In the genomic region with DNA sequence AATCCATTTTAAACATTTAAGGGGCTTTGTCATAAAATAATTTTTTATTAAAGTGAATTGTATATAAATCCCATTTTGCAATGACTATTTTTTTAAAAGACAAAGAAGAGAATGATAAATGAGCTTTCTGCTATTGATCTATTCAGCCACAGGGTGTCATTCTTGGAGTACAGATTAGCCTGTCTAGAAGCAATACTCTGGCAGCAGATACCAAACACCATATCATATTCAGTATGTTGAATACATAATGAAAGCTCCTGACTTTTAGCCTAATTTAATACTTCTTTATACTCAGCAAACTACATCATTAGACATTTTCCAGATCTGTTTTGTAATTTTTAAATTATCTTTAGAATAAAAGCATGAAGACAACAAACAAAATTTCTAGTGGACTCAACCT, we compare ENCODE assay signal across 8 cellular contexts.
DNase-seq lines count a peak whose midpoint lies in the region; ATAC-seq, FAIRE-seq and TF ChIP-seq lines count a peak whose summit lies in the region.

No MANE protein-coding gene starts in this region.

- no peak for ATAC-seq in DND-41 (ENCODE audit: insufficient read depth, low read depth)
- ATAC-seq in GM19463 (IDR thresholded peaks at IDR 0.05; ENCODE audit: unreplicated experiment) = no peak
- ATAC-seq in natural killer cell = no peak

- H3K4me3 Mint-ChIP-seq in activated T-helper 2 cell treated with anti-CD3 and anti-CD28 coated beads, Interferon-gamma antibody, Interleukin-2, Interleukin-4, amounts not matched to agents 10 μg/mL and 5 μg/mL and 100 μg/mL, durations not matched to agents 14 hours and 24 hours and 36 hours (ENCODE audit: low read depth) = no peak overlapping the region
- H3K4me3 Mint-ChIP-seq in natural killer cell = no peak overlapping the region

- H3K9ac ChIP-seq in DND-41 (ENCODE audit: low read depth, low read length) (no peak overlapping the region), kidney (ENCODE audit: low read length in 2 of 2) (no peak overlapping the region)

- no peak overlapping the region for H3K27ac Mint-ChIP-seq in activated T-helper 2 cell treated with anti-CD3 and anti-CD28 coated beads, Interferon-gamma antibody, Interleukin-2, Interleukin-4, amounts not matched to agents 10 μg/mL and 5 μg/mL and 100 μg/mL, durations not matched to agents 14 hours and 24 hours and 36 hours
- no peak overlapping the region for H3K27ac Mint-ChIP-seq in natural killer cell

- no peaks in the 10 kb centered on the region for H3K79me2 ChIP-seq in DND-41 (ENCODE audit: insufficient read depth, low read length)

- H3K36me3 Mint-ChIP-seq in activated T-helper 2 cell treated with anti-CD3 and anti-CD28 coated beads, Interferon-gamma antibody, Interleukin-2, Interleukin-4, amounts not matched to agents 10 μg/mL and 5 μg/mL and 100 μg/mL, durations not matched to agents 14 hours and 24 hours and 36 hours (ENCODE audit: low read depth) = no peaks in the 10 kb centered on the region
- no peaks in the 10 kb centered on the region for H3K36me3 Mint-ChIP-seq in natural killer cell

- H3K9me3 Mint-ChIP-seq in activated T-helper 2 cell treated with anti-CD3 and anti-CD28 coated beads, Interferon-gamma antibody, Interleukin-2, Interleukin-4, amounts not matched to agents 10 μg/mL and 5 μg/mL and 100 μg/mL, durations not matched to agents 14 hours and 24 hours and 36 hours = no peaks in the 10 kb centered on the region
- peaks cover 0 to 4% of the 10 kb centered on the region in 2 donors for H3K9me3 Mint-ChIP-seq in natural killer cell

- peak; percentile 90 for FAIRE-seq in kidney (lab: Jason Lieb, UNC)

- no peaks in the 10 kb centered on the region for H3K27me3 ChIP-seq in DND-41 (ENCODE audit: insufficient read depth, low read length, poor library complexity)

- TF ChIP-seq CTCF in DND-41 (IDR thresholded peaks at IDR 0.05; ENCODE audit: borderline replicate concordance, extremely low read depth, low read length, poor library complexity, severe bottlenecking) (peak; percentile 27), kidney (IDR thresholded peaks at IDR 0.05; ENCODE audit: borderline replicate concordance, extremely low read depth, insufficient read depth) (peak; percentile 36), natural killer cell (IDR thresholded peaks at IDR 0.05) (no peak)

- H3K9me3 ChIP-seq in DND-41 (ENCODE audit: insufficient read depth, low read length, severe bottlenecking) = no peaks in the 10 kb centered on the region
- H3K9me3 ChIP-seq in kidney (ENCODE audit: control insufficient read depth in 1 of 2, low read length in 2 of 2) = no peaks in the 10 kb centered on the region

- H3K36me3 ChIP-seq in DND-41 (ENCODE audit: insufficient read depth, low read length) (no peaks in the 10 kb centered on the region), kidney (ENCODE audit: control insufficient read depth in 1 of 2, insufficient read depth in 2 of 2, low read length in 2 of 2) (no peaks in the 10 kb centered on the region)

- H3K4me3 ChIP-seq in DND-41 (ENCODE audit: low read depth in 1 of 2, low read length in 2 of 2) (no peak overlapping the region), kidney (ENCODE audit: low read length in 2 of 2) (no peak overlapping the region)

- intact Hi-C loops in kidney (cut with DNase I) (no loop called here), natural killer cell (cut with micrococcal nuclease) (no loop called here)
- intact Hi-C loops in activated T-helper 2 cell treated with anti-CD3 and anti-CD28 coated beads, Interferon-gamma antibody, Interleukin-2, Interleukin-4, amounts not matched to agents 10 μg/mL and 5 μg/mL and 100 μg/mL, durations not matched to agents 14 hours and 24 hours and 36 hours (cut with micrococcal nuclease) = no loop called here

- H3K27me3 Mint-ChIP-seq in activated T-helper 2 cell treated with anti-CD3 and anti-CD28 coated beads, Interferon-gamma antibody, Interleukin-2, Interleukin-4, amounts not matched to agents 10 μg/mL and 5 μg/mL and 100 μg/mL, durations not matched to agents 14 hours and 24 hours and 36 hours (ENCODE audit: low read depth) = no peaks in the 10 kb centered on the region
- no peaks in the 10 kb centered on the region for H3K27me3 Mint-ChIP-seq in natural killer cell (ENCODE audit: low read depth in 2 of 2)

- no peak for DNase-seq in DND-41
- DNase-seq in NCI-H1417 (lab: John Stamatoyannopoulos, UW) = peak in 2 of 3 experiments; percentile 12 to 64
- peak; percentile 73 for DNase-seq in astrocyte of the hippocampus (ENCODE audit: low read depth, low spot score)
- no peak for DNase-seq in kidney
- no peak for DNase-seq in effector CD4-positive, alpha-beta T cell
- DNase-seq in activated T-helper 2 cell treated with anti-CD3 and anti-CD28 coated beads, Interferon-gamma antibody, Interleukin-2, Interleukin-4, amounts not matched to agents 10 μg/mL and 5 μg/mL and 100 μg/mL, durations not matched to agents 14 hours and 24 hours and 36 hours (ENCODE audit: low spot score) = no peak
- no peak for DNase-seq in natural killer cell

- no peaks in the 10 kb centered on the region for H3K4me1 Mint-ChIP-seq in activated T-helper 2 cell treated with anti-CD3 and anti-CD28 coated beads, Interferon-gamma antibody, Interleukin-2, Interleukin-4, amounts not matched to agents 10 μg/mL and 5 μg/mL and 100 μg/mL, durations not matched to agents 14 hours and 24 hours and 36 hours (ENCODE audit: low read depth)
- H3K4me1 Mint-ChIP-seq in natural killer cell = no peaks in the 10 kb centered on the region

- no peaks in the 10 kb centered on the region for H4K20me1 ChIP-seq in DND-41 (ENCODE audit: insufficient read depth, low read length)

- no peak overlapping the region for H2AFZ ChIP-seq in DND-41 (ENCODE audit: low read depth, low read length)

- H3K4me2 ChIP-seq in DND-41 (ENCODE audit: insufficient read depth, low read length) = no peak overlapping the region

- H3K27ac ChIP-seq in DND-41 (ENCODE audit: low read length) (no peak overlapping the region), kidney (ENCODE audit: low read depth in 2 of 2, low read length in 2 of 2) (no peak overlapping the region)

- H3K4me1 ChIP-seq in DND-41 (ENCODE audit: insufficient read depth, low read length) (no peaks in the 10 kb centered on the region), kidney (ENCODE audit: control insufficient read depth in 1 of 2, insufficient read depth in 1 of 2, low read depth in 1 of 2, low read length in 2 of 2) (no peaks in the 10 kb centered on the region)

Comparison
In these comparisons a context has a peak if more than half of its experiments do, and no peak if none do; other contexts are left out.
1. DNase-seq: peak in NCI-H1417 (2 of 3) and astrocyte of the hippocampus (single experiment); none in DND-41 (single experiment), kidney (single experiment), effector CD4-positive, alpha-beta T cell (single experiment), activated T-helper 2 cell treated with anti-CD3 and anti-CD28 coated beads, Interferon-gamma antibody, Interleukin-2, Interleukin-4, amounts not matched to agents 10 μg/mL and 5 μg/mL and 100 μg/mL, durations not matched to agents 14 hours and 24 hours and 36 hours (single experiment) and natural killer cell (single experiment).